32 cellular contexts compared by ENCODE assay signal in genomic region chr4:145101091-145101490, GRCh38. TPM values are rescaled to one million over a fixed set of nuclear protein-coding genes. Genes with fewer than 3 reads are reported as not detected.
DNase-seq lines count a peak whose midpoint lies in the region; ATAC-seq, FAIRE-seq and TF ChIP-seq lines count a peak whose summit lies in the region.
"Had no signal": no experiment of that assay in that cellular context is flagged by ENCODE, and none has a peak within 500 bp of the region (broad histone marks: within the 10 kb centered on the region; RNA-seq: fewer than 3 reads in every experiment).

No MANE protein-coding gene starts in this region.

- no peak overlapping the region for H2AFZ ChIP-seq in ACC112 (ENCODE audit: low read length, unreplicated experiment)
- H2AFZ ChIP-seq in Karpas-422 (ENCODE audit: low read length) = no peak overlapping the region
- H2AFZ ChIP-seq in astrocyte (ENCODE audit: low read depth, low read length) = no peak overlapping the region
- no peak overlapping the region for H2AFZ ChIP-seq in HepG2 (ENCODE audit: low read length)

- H3K9me3 Mint-ChIP-seq in astrocyte (ENCODE audit: unreplicated experiment) = no peaks in the 10 kb centered on the region
- no peaks in the 10 kb centered on the region for H3K9me3 Mint-ChIP-seq in activated CD8-positive, alpha-beta memory T cell treated with anti-CD3 and anti-CD28 coated beads, Interleukin-2, amount 10 ng/mL, durations not matched to agents 7 days and 5 days (ENCODE audit: low read depth)
- H3K9me3 Mint-ChIP-seq: activated naive CD8-positive, alpha-beta T cell treated with anti-CD3 and anti-CD28 coated beads for 36 hours; central memory CD8-positive, alpha-beta T cell; dendritic cell treated with granulocyte-macrophage colony-stimulating factor and Interleukin-4, amounts not matched to agents 40 ng/mL and 50 ng/mL, for 4 days; natural killer cell; T-helper 2 cell treated with Interferon-gamma antibody and Interleukin-4, amounts not matched to agents 5 μg/mL and 100 μg/mL, for 36 hours had no signal

- TF ChIP-seq EP300 in HepG2 (IDR thresholded peaks at IDR 0.05; ENCODE audit: low read depth in 2 of 2, low read length in 2 of 2) (no peak), HepG2 (CRISPR knock-in tag; IDR thresholded peaks at IDR 0.05; ENCODE audit: borderline replicate concordance) (no peak)

- H3K27ac ChIP-seq in ACC112 (ENCODE audit: low read depth, low read length) (no peak overlapping the region), Karpas-422 (ENCODE audit: low read length) (no peak overlapping the region), astrocyte (ENCODE audit: low read depth, low read length) (no peak overlapping the region), HepG2 (ENCODE audit: extremely low read length, insufficient read depth, low read length) (no peak overlapping the region), heart left ventricle (no peak overlapping the region)
- H3K27ac ChIP-seq: stomach, tibial artery had no signal

- no peaks in the 10 kb centered on the region for H3K9me3 ChIP-seq in Karpas-422 (ENCODE audit: low read length)
- H3K9me3 ChIP-seq in astrocyte (ENCODE audit: insufficient read depth, low read depth, low read length) = no peaks in the 10 kb centered on the region
- H3K9me3 ChIP-seq in HepG2 (ENCODE audit: low read length) = no peaks in the 10 kb centered on the region
- H3K9me3 ChIP-seq in heart left ventricle = no peaks in the 10 kb centered on the region
- H3K9me3 ChIP-seq: BE2C, MG63, stomach, tibial artery had no signal

- no peak for TF ChIP-seq POLR2A in HepG2 (IDR thresholded peaks at IDR 0.05; ENCODE audit: insufficient read depth in 1 of 2, low read depth in 2 of 2, low read length in 2 of 2)
- TF ChIP-seq POLR2A in heart left ventricle (IDR thresholded peaks at IDR 0.05) = no peak

- no peak for FAIRE-seq in astrocyte (lab: Jason Lieb, UNC)
- FAIRE-seq in HepG2 (lab: Jason Lieb, UNC) = no peak
- FAIRE-seq: endometrium, small intestine had no signal

- DNase-seq in Karpas-422 = no peak
- no peak for DNase-seq in astrocyte (ENCODE audit: low read depth)
- DNase-seq in HepG2 (ENCODE audit: low spot score) = no peak
- no peak for DNase-seq in activated CD8-positive, alpha-beta memory T cell treated with anti-CD3 and anti-CD28 coated beads, Interleukin-2, amount 10 ng/mL, durations not matched to agents 7 days and 5 days
- DNase-seq in NCI-H82 (lab: John Stamatoyannopoulos, UW) = no peak
- no peak for DNase-seq in heart left ventricle
- DNase-seq: ACHN; activated CD4-positive, alpha-beta T cell treated with anti-CD3 and anti-CD28 coated beads for 36 hours; activated CD8-positive, alpha-beta T cell treated with anti-CD3 and anti-CD28 coated beads, Interleukin-2, amount 10 ng/mL, durations not matched to agents 7 days and 5 days; activated naive CD8-positive, alpha-beta T cell treated with anti-CD3 and anti-CD28 coated beads for 36 hours; activated T-cell treated with anti-CD3 and anti-CD28 coated beads for 4 hours; BE2C; COR-L47; DMS79; glutamatergic neuron; GOT3; MG63; natural killer cell; NCI-H2081; NCI-H345; NCI-H748 treated with DMSO at 0.1 percent for 48 hours; small intestine; stimulated activated CD4-positive, alpha-beta T cell treated with anti-CD3 and anti-CD28 coated beads, Interleukin-1b, Interleukin-23, amount 100 ng/mL, for 48 hours; stimulated activated CD8-positive, alpha-beta memory T cell treated with anti-CD3 and anti-CD28 coated beads, Interleukin-4, amount 100 ng/mL, for 48 hours; stomach; tibial artery had no signal

- no peaks in the 10 kb centered on the region for H3K27me3 Mint-ChIP-seq in astrocyte (ENCODE audit: low read depth, unreplicated experiment)
- no peaks in the 10 kb centered on the region for H3K27me3 Mint-ChIP-seq in activated CD8-positive, alpha-beta memory T cell treated with anti-CD3 and anti-CD28 coated beads, Interleukin-2, amount 10 ng/mL, durations not matched to agents 7 days and 5 days
- H3K27me3 Mint-ChIP-seq: activated CD4-positive, alpha-beta T cell treated with anti-CD3 and anti-CD28 coated beads for 36 hours; activated naive CD8-positive, alpha-beta T cell treated with anti-CD3 and anti-CD28 coated beads for 36 hours; central memory CD8-positive, alpha-beta T cell; dendritic cell treated with granulocyte-macrophage colony-stimulating factor and Interleukin-4, amounts not matched to agents 40 ng/mL and 50 ng/mL, for 4 days had no signal

- H3K36me3 Mint-ChIP-seq in astrocyte (ENCODE audit: low read depth, unreplicated experiment) = no peaks in the 10 kb centered on the region
- peaks cover 10% of the 10 kb centered on the region for H3K36me3 Mint-ChIP-seq in activated CD8-positive, alpha-beta memory T cell treated with anti-CD3 and anti-CD28 coated beads, Interleukin-2, amount 10 ng/mL, durations not matched to agents 7 days and 5 days
- H3K36me3 Mint-ChIP-seq: natural killer cell had no signal

- H3K4me1 ChIP-seq in ACC112 (ENCODE audit: control insufficient read depth, insufficient read depth, low read length, unreplicated experiment) (peaks cover 37% of the 10 kb centered on the region), Karpas-422 (ENCODE audit: low read length) (peaks cover 48% of the 10 kb centered on the region), astrocyte (ENCODE audit: insufficient read depth, low read length) (peaks cover 9% of the 10 kb centered on the region), HepG2 (ENCODE audit: insufficient read depth, low read length) (peaks cover 55% of the 10 kb centered on the region), heart left ventricle (peaks cover 3 to 64% (median 33%) of the 10 kb centered on the region in 12 donors)
- H3K4me1 ChIP-seq: BE2C had no signal

- H3K27me3 ChIP-seq in ACC112 (ENCODE audit: insufficient read depth, low read length) (no peaks in the 10 kb centered on the region), Karpas-422 (ENCODE audit: low read length) (no peaks in the 10 kb centered on the region), astrocyte (ENCODE audit: insufficient read depth, low read length) (no peaks in the 10 kb centered on the region), HepG2 (ENCODE audit: control insufficient read depth in 1 of 2, insufficient read depth in 2 of 2, low read length in 2 of 2) (no peaks in the 10 kb centered on the region; a peak in 1 of 5 replicates), heart left ventricle (no peaks in the 10 kb centered on the region)
- H3K27me3 ChIP-seq: BE2C, MG63, stomach, tibial artery had no signal

- peak overlapping the region; percentile 40; the same call in 1 of the 2 replicates for H3K4me3 ChIP-seq in ACC112 (ENCODE audit: low read depth, low read length)
- H3K4me3 ChIP-seq in Karpas-422 (ENCODE audit: low read length) = no peak overlapping the region
- H3K4me3 ChIP-seq in astrocyte (ENCODE audit: insufficient read depth, low read depth, low read length) = no peak overlapping the region
- no peak overlapping the region for H3K4me3 ChIP-seq in HepG2 (replicated peaks in 1 of 3; ENCODE audit: insufficient read depth in 1 of 3, low read depth in 2 of 3, low read length in 3 of 3)
- no peak overlapping the region for H3K4me3 ChIP-seq in heart left ventricle
- H3K4me3 ChIP-seq: MG63, tibial artery had no signal

- no TSS peak for BruUV-seq in HepG2 (replicated peaks; lab: Mats Ljungman, UMichigan)

- no peak for TF ChIP-seq RAD21 in HepG2 (CRISPR knock-in tag; IDR thresholded peaks at IDR 0.05)

- H4K20me1 ChIP-seq in Karpas-422 (ENCODE audit: insufficient read depth, low read depth, low read length) = peaks cover 19% of the 10 kb centered on the region; the same call in 1 of the 2 replicates
- peaks cover 36% of the 10 kb centered on the region for H4K20me1 ChIP-seq in astrocyte (ENCODE audit: insufficient read depth, low read length)
- H4K20me1 ChIP-seq in HepG2 (ENCODE audit: insufficient read depth, low read length) = peaks cover 15% of the 10 kb centered on the region; the same call in 1 of the 2 replicates

- CTCF ChIA-PET in HepG2 (lab: Yijun Ruan, JAX; ENCODE audit: low intra/inter-chr PET ratio, low total read pairs) = no interaction called here
- CTCF ChIA-PET in activated CD8-positive, alpha-beta memory T cell treated with anti-CD3 and anti-CD28 coated beads, Interleukin-2, amount 10 ng/mL, durations not matched to agents 7 days and 5 days (lab: Charles Lee) = interaction anchor here (0.9 to 1.4 kb wide), 2 partner anchors 76 to 515 kb away, joined by 3 read pairs; no protein-coding TSS in a partner anchor

- H3K9me2 ChIP-seq in Karpas-422 (replicated peaks; ENCODE audit: insufficient read depth, low read length) = no peaks in the 10 kb centered on the region; the same call in 1 of the 2 replicates

- no peak for ATAC-seq in HepG2
- no peak for ATAC-seq in activated CD8-positive, alpha-beta memory T cell treated with anti-CD3 and anti-CD28 coated beads, Interleukin-2, amount 10 ng/mL, durations not matched to agents 7 days and 5 days
- no peak for ATAC-seq in heart left ventricle
- ATAC-seq in GM21390 (IDR thresholded peaks at IDR 0.05; ENCODE audit: unreplicated experiment) = no peak
- ATAC-seq: activated CD4-positive, alpha-beta T cell treated with anti-CD3 and anti-CD28 coated beads for 36 hours; activated CD8-positive, alpha-beta T cell treated with anti-CD3 and anti-CD28 coated beads, Interleukin-2, amount 10 ng/mL, durations not matched to agents 7 days and 5 days; natural killer cell had no signal

- no peak overlapping the region for H3K4me3 Mint-ChIP-seq in astrocyte (ENCODE audit: unreplicated experiment)
- no peak overlapping the region for H3K4me3 Mint-ChIP-seq in activated CD8-positive, alpha-beta memory T cell treated with anti-CD3 and anti-CD28 coated beads, Interleukin-2, amount 10 ng/mL, durations not matched to agents 7 days and 5 days
- H3K4me3 Mint-ChIP-seq: central memory CD8-positive, alpha-beta T cell; dendritic cell treated with granulocyte-macrophage colony-stimulating factor and Interleukin-4, amounts not matched to agents 40 ng/mL and 50 ng/mL, for 4 days; natural killer cell had no signal

- TF ChIP-seq CTCF in astrocyte (IDR thresholded peaks at IDR 0.05; ENCODE audit: insufficient read depth, low read depth, low read length) (no peak), HepG2 (CRISPR knock-in tag; IDR thresholded peaks at IDR 0.05) (no peak), heart left ventricle (IDR thresholded peaks at IDR 0.05) (no peak)

- peaks cover 84% of the 10 kb centered on the region for H3K79me2 ChIP-seq in ACC112 (ENCODE audit: control insufficient read depth, insufficient read depth, low read length, unreplicated experiment)
- peaks cover 96% of the 10 kb centered on the region for H3K79me2 ChIP-seq in Karpas-422 (ENCODE audit: low read length)
- H3K79me2 ChIP-seq in astrocyte (ENCODE audit: insufficient read depth, low read length) = peaks cover 91% of the 10 kb centered on the region
- peaks cover 75% of the 10 kb centered on the region for H3K79me2 ChIP-seq in HepG2 (ENCODE audit: insufficient read depth, low read length)

- peaks cover 19% of the 10 kb centered on the region for H3K36me3 ChIP-seq in ACC112 (ENCODE audit: insufficient read depth, low read length)
- peaks cover 49% of the 10 kb centered on the region for H3K36me3 ChIP-seq in Karpas-422 (ENCODE audit: insufficient read depth, low read length)
- peaks cover 17% of the 10 kb centered on the region for H3K36me3 ChIP-seq in astrocyte (ENCODE audit: insufficient read depth, low read length)
- H3K36me3 ChIP-seq in HepG2 (replicated peaks in 1 of 2; ENCODE audit: control insufficient read depth in 1 of 2, insufficient read depth in 2 of 2, low read length in 2 of 2) = peaks cover 0 to 17% of the 10 kb centered on the region in 2 experiments; a peak in 4 of 5 replicates
- peaks cover 0 to 21% (median 19%) of the 10 kb centered on the region in 9 donors for H3K36me3 ChIP-seq in heart left ventricle

- POLR2A ChIA-PET in HepG2 (lab: Yijun Ruan, JAX) = no interaction called here

- peaks cover 7% of the 10 kb centered on the region for H3K4me1 Mint-ChIP-seq in astrocyte (ENCODE audit: low read depth, unreplicated experiment)
- H3K4me1 Mint-ChIP-seq in activated CD8-positive, alpha-beta memory T cell treated with anti-CD3 and anti-CD28 coated beads, Interleukin-2, amount 10 ng/mL, durations not matched to agents 7 days and 5 days = peaks cover 21% of the 10 kb centered on the region

- no peak overlapping the region for H3K9ac ChIP-seq in Karpas-422 (ENCODE audit: low read length)
- H3K9ac ChIP-seq in astrocyte (ENCODE audit: low read length) = no peak overlapping the region
- H3K9ac ChIP-seq in HepG2 (ENCODE audit: insufficient read depth, low read depth, low read length) = no peak overlapping the region

- no peak overlapping the region for H3K27ac Mint-ChIP-seq in astrocyte (ENCODE audit: unreplicated experiment)
- no peak overlapping the region for H3K27ac Mint-ChIP-seq in activated CD8-positive, alpha-beta memory T cell treated with anti-CD3 and anti-CD28 coated beads, Interleukin-2, amount 10 ng/mL, durations not matched to agents 7 days and 5 days
- H3K27ac Mint-ChIP-seq: activated CD8-positive, alpha-beta T cell treated with anti-CD3 and anti-CD28 coated beads, Interleukin-2, amount 10 ng/mL, durations not matched to agents 7 days and 5 days; activated naive CD8-positive, alpha-beta T cell treated with anti-CD3 and anti-CD28 coated beads for 36 hours; dendritic cell treated with granulocyte-macrophage colony-stimulating factor and Interleukin-4, amounts not matched to agents 40 ng/mL and 50 ng/mL, for 4 days; natural killer cell; T-helper 2 cell treated with Interferon-gamma antibody and Interleukin-4, amounts not matched to agents 5 μg/mL and 100 μg/mL, for 36 hours had no signal

- intact Hi-C loops in HepG2 (cut with micrococcal nuclease; ENCODE audit: unreplicated experiment) = no loop called here
- intact Hi-C loops in heart left ventricle (cut with DNase I) = no loop called here

- in situ Hi-C loops in HepG2 (cut with HindIII; ENCODE audit: extremely low pct_ligation_motif_present, low pct_unique_long_range_greater_than_20kb) = loop anchor here (25.0 kb wide), 1 partner anchor 1589 kb away; the partner anchor contains the start of gene SMARCA5

- H3K4me2 ChIP-seq in Karpas-422 (ENCODE audit: low read depth, low read length, poor library complexity, severe bottlenecking) (peak overlapping the region; percentile 86), astrocyte (ENCODE audit: low read length) (peak overlapping the region; percentile 42), HepG2 (ENCODE audit: low read depth, low read length) (peak overlapping the region; percentile 47)

- WGBS in HepG2 (ENCODE audit: low lambda C conversion rate) = 95% methylated on average over 1 of the region's 1 CpG
- whole genome bisulfite sequencing in heart left ventricle, 4 donors = 87 to 99% (median 96%) methylated on average over 1 of the region's 1 CpG

RNA-seq across cellular contexts. Expression of gene ABCE1, which starts 3.0 kb away (rescaled TPM):
- total RNA-seq in Karpas-422 (2014; rRNA removed; shearing (Covaris generic); ENCODE audit: low replicate concordance) = 117 and 237 TPM in 2 replicates
- 70.7 and 81.1 TPM in 2 replicates for total RNA-seq in astrocyte
- total RNA-seq in HepG2 (2016; rRNA removed; fragmentation: Illumina TruSeq; extraction: Trizol) = 139 and 226 TPM in 2 replicates
- 12.4 and 15.6 TPM in 2 replicates for total RNA-seq in HepG2 (2016; cell fraction: cytosol; rRNA removed; fragmentation: Illumina TruSeq; extraction: Trizol; ENCODE audit: low read depth)
- 135 and 236 TPM in 2 replicates for total RNA-seq in HepG2 (2016; cell fraction: insoluble cytoplasmic fraction; rRNA removed; fragmentation: Illumina TruSeq; extraction: Trizol)
- 35.0 and 36.7 TPM in 2 replicates for total RNA-seq in HepG2 (2016; cell fraction: membrane; rRNA removed; fragmentation: Illumina TruSeq; extraction: Trizol)
- 101 TPM in 2 replicates for total RNA-seq in HepG2 (2016; cell fraction: nucleus; rRNA removed; fragmentation: Illumina TruSeq; extraction: Trizol)
- polyA plus RNA-seq in HepG2 (2011; rRNA removed) = 50.4 and 50.8 TPM in 2 replicates
- 29.9 and 40.2 TPM in 2 replicates for polyA plus RNA-seq in HepG2 (2011; cell fraction: cytosol; rRNA removed)
- 46.4 and 64.4 TPM in 2 replicates for polyA plus RNA-seq in HepG2 (2011; cell fraction: nucleus; rRNA removed)
- 51.4 and 68.4 TPM in 2 replicates for polyA plus RNA-seq in HepG2 (2012)
- 3.5 and 3.9 TPM in 2 replicates for polyA plus RNA-seq in HepG2 (2016; cell fraction: cytosol; fragmentation: Illumina TruSeq; extraction: Trizol; ENCODE audit: low read depth)
- 137 and 143 TPM in 2 replicates for polyA plus RNA-seq in HepG2 (2016; cell fraction: insoluble cytoplasmic fraction; fragmentation: Illumina TruSeq; extraction: Trizol; ENCODE audit: low read depth)
- 12.4 and 15.0 TPM in 2 replicates for polyA plus RNA-seq in HepG2 (2016; cell fraction: membrane; fragmentation: Illumina TruSeq; extraction: Trizol; ENCODE audit: low read depth)
- 82.6 and 86.1 TPM in 2 replicates for polyA plus RNA-seq in HepG2 (2016; cell fraction: nucleus; fragmentation: Illumina TruSeq; extraction: Trizol; ENCODE audit: insufficient read depth, low read depth)
- 44.6 and 47.2 TPM in 2 replicates for polyA minus RNA-seq in HepG2 (2011; rRNA and poly(A)+ RNA removed; ENCODE audit: low replicate concordance)
- polyA minus RNA-seq in HepG2 (2011; cell fraction: cytosol; rRNA and poly(A)+ RNA removed) = 35.7 and 42.2 TPM in 2 replicates
- polyA minus RNA-seq in HepG2 (2011; cell fraction: nucleus; rRNA and poly(A)+ RNA removed) = 80.1 and 90.1 TPM in 2 replicates
- 10 to 100 TPM; 64.7 to 97.4 TPM for total RNA-seq in activated CD8-positive, alpha-beta memory T cell treated with anti-CD3 and anti-CD28 coated beads, Interleukin-2, amount 10 ng/mL, durations not matched to agents 7 days and 5 days
- total RNA-seq in heart left ventricle = 10 to 100 TPM; 32.0 to 48.9 (median 40.1) TPM
- polyA plus RNA-seq in heart left ventricle = 10 to 100 TPM; 12.7 to 45.7 TPM

RNA-seq across cellular contexts. Expression of gene ANAPC10, which starts 3.1 kb away (rescaled TPM):
- 62.7 and 75.3 TPM in 2 replicates for total RNA-seq in Karpas-422 (2014; rRNA removed; shearing (Covaris generic); ENCODE audit: low replicate concordance)
- total RNA-seq in astrocyte (19.5 and 21.0 TPM in 2 replicates), HepG2 (2016; rRNA removed; fragmentation: Illumina TruSeq; extraction: Trizol) (32.7 and 37.8 TPM in 2 replicates), heart left ventricle (10 to 100 TPM; 12.3 to 26.9 (median 13.6) TPM)
- total RNA-seq in HepG2 (2016; cell fraction: cytosol; rRNA removed; fragmentation: Illumina TruSeq; extraction: Trizol; ENCODE audit: low read depth) = 14.9 and 19.5 TPM in 2 replicates
- 31.2 and 41.0 TPM in 2 replicates for total RNA-seq in HepG2 (2016; cell fraction: insoluble cytoplasmic fraction; rRNA removed; fragmentation: Illumina TruSeq; extraction: Trizol)
- total RNA-seq in HepG2 (2016; cell fraction: membrane; rRNA removed; fragmentation: Illumina TruSeq; extraction: Trizol) = 14.4 and 18.0 TPM in 2 replicates
- 29.5 and 32.6 TPM in 2 replicates for total RNA-seq in HepG2 (2016; cell fraction: nucleus; rRNA removed; fragmentation: Illumina TruSeq; extraction: Trizol)
- polyA plus RNA-seq in HepG2 (2011; rRNA removed) (16.8 and 21.9 TPM in 2 replicates), heart left ventricle (10 to 100 TPM; 13.0 to 20.7 TPM)
- 11.0 and 15.0 TPM in 2 replicates for polyA plus RNA-seq in HepG2 (2011; cell fraction: cytosol; rRNA removed)
- 8.3 and 8.9 TPM in 2 replicates for polyA plus RNA-seq in HepG2 (2011; cell fraction: nucleus; rRNA removed)
- 14.6 and 14.9 TPM in 2 replicates for polyA plus RNA-seq in HepG2 (2012)
- polyA plus RNA-seq in HepG2 (2016; cell fraction: cytosol; fragmentation: Illumina TruSeq; extraction: Trizol; ENCODE audit: low read depth) = 6.7 and 8.5 TPM in 2 replicates
- polyA plus RNA-seq in HepG2 (2016; cell fraction: insoluble cytoplasmic fraction; fragmentation: Illumina TruSeq; extraction: Trizol; ENCODE audit: low read depth) = 40.9 and 44.2 TPM in 2 replicates
- polyA plus RNA-seq in HepG2 (2016; cell fraction: membrane; fragmentation: Illumina TruSeq; extraction: Trizol; ENCODE audit: low read depth) = 9.6 and 10.1 TPM in 2 replicates
- 24.6 and 26.7 TPM in 2 replicates for polyA plus RNA-seq in HepG2 (2016; cell fraction: nucleus; fragmentation: Illumina TruSeq; extraction: Trizol; ENCODE audit: insufficient read depth, low read depth)
- polyA minus RNA-seq in HepG2 (2011; rRNA and poly(A)+ RNA removed; ENCODE audit: low replicate concordance) = 11.6 and 12.2 TPM in 2 replicates
- polyA minus RNA-seq in HepG2 (2011; cell fraction: cytosol; rRNA and poly(A)+ RNA removed) = 6.0 and 6.2 TPM in 2 replicates
- polyA minus RNA-seq in HepG2 (2011; cell fraction: nucleus; rRNA and poly(A)+ RNA removed) = 47.3 and 50.1 TPM in 2 replicates
- 10 to 100 TPM; 26.2 to 28.5 TPM for total RNA-seq in activated CD8-positive, alpha-beta memory T cell treated with anti-CD3 and anti-CD28 coated beads, Interleukin-2, amount 10 ng/mL, durations not matched to agents 7 days and 5 days
